In the genomic region with DNA sequence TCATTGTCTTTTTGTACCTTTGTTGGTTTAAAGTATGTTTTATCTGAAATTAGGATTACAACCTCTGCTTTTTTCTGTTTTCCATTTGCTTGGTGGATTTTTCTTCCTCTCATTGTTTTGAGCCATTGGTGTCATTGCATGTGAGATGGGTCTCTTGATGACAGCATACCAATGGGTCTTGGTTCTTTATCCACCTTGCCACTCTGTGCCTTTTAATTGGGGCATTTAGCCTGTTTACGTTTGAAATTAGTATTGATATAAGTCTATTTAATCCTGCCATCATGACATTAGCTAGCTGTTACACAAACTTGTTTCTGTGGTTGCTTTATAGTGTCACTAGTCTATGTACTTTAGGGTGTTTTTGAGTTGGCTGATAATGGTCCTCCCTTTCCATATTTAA, we compare ENCODE assay signal across 36 cellular contexts.
DNase-seq lines count a peak whose midpoint lies in the region; ATAC-seq, FAIRE-seq and TF ChIP-seq lines count a peak whose summit lies in the region.
"Had no signal": no experiment of that assay in that cellular context is flagged by ENCODE, and none has a peak within 500 bp of the region (broad histone marks: within the 10 kb centered on the region; RNA-seq: fewer than 3 reads in every experiment).

No MANE protein-coding gene starts in this region.

- POLR2A ChIA-PET in A549 (lab: Yijun Ruan, JAX): no interaction called here
- POLR2A ChIA-PET in HEK293 (lab: Yijun Ruan, JAX): no interaction called here
- POLR2A ChIA-PET in OCI-LY7 (lab: Charles Lee): no interaction called here

- no peak overlapping the region for H3K27ac Mint-ChIP-seq in astrocyte (ENCODE audit: unreplicated experiment)
- H3K27ac Mint-ChIP-seq: B cell; CD14-positive monocyte; CD4-positive, alpha-beta memory T cell; CD4-positive, alpha-beta T cell; CD4-positive, CD25-positive, alpha-beta regulatory T cell; CD8-positive, alpha-beta memory T cell; CD8-positive, alpha-beta T cell had no signal

- ATAC-seq in A549: no peak
- ATAC-seq: CD8-positive, alpha-beta T cell had no signal

- H4K20me1 ChIP-seq in astrocyte (ENCODE audit: insufficient read depth, low read length) (no peaks in the 10 kb centered on the region), OCI-LY7 (ENCODE audit: insufficient read depth, low read length) (no peaks in the 10 kb centered on the region)
- H4K20me1 ChIP-seq: BLaER1; BLaER1 treated with 17β-estradiol and CSF1 and Interleukin-3, amounts not matched to agents 10 nM and 100 nM had no signal

- DNase-seq in A549 (ENCODE audit: low read depth in 1 of 2, low spot score in 1 of 2): no peak
- DNase-seq in astrocyte (ENCODE audit: low read depth): no peak
- DNase-seq in dedifferentiated amniotic fluid mesenchymal stem cell (ENCODE audit: extremely low spot score): peak; percentile 4
- no peak for DNase-seq in GM13976 (ENCODE audit: low spot score)
- no peak for DNase-seq in tibial nerve (ENCODE audit: low spot score in 2 of 2)
- no peak for DNase-seq in tibial artery
- DNase-seq in OCI-LY7 (ENCODE audit: low spot score): no peak
- DNase-seq: 8988T; ACHN; AML-193; BE2C; C1 segment of cervical spinal cord; Caco-2; Calu3; CD4-positive, alpha-beta memory T cell; CD4-positive, alpha-beta T cell; CD4-positive, CD25-positive, alpha-beta regulatory T cell; CD8-positive, alpha-beta memory T cell; CD8-positive, alpha-beta T cell; COR-L47; DMS 273 treated with DMSO at 0.1 percent for 48 hours; DMS153; DMS53; DMS79; DMS79 treated with DMSO at 0.1 percent for 48 hours; DND-41; EL had no signal

- no peaks in the 10 kb centered on the region for H3K36me3 Mint-ChIP-seq in astrocyte (ENCODE audit: low read depth, unreplicated experiment)
- H3K36me3 Mint-ChIP-seq: CD14-positive monocyte; CD4-positive, alpha-beta memory T cell; CD4-positive, CD25-positive, alpha-beta regulatory T cell; CD8-positive, alpha-beta memory T cell; CD8-positive, alpha-beta T cell had no signal

- H3K27me3 Mint-ChIP-seq in astrocyte (ENCODE audit: low read depth, unreplicated experiment): peaks cover 2% of the 10 kb centered on the region
- H3K27me3 Mint-ChIP-seq: B cell; CD4-positive, alpha-beta memory T cell; CD4-positive, alpha-beta T cell; CD4-positive, CD25-positive, alpha-beta regulatory T cell had no signal

- H3K27ac ChIP-seq in A549 (no peak overlapping the region), HEK293 (ENCODE audit: extremely low read depth, low read depth, low read length) (no peak overlapping the region), astrocyte (ENCODE audit: low read depth, low read length) (no peak overlapping the region), tibial nerve (no peak overlapping the region), tibial artery (no peak overlapping the region), OCI-LY7 (ENCODE audit: low read depth, low read length, poor library complexity, severe bottlenecking) (no peak overlapping the region)
- H3K27ac ChIP-seq: 22Rv1; BLaER1; BLaER1 treated with 17β-estradiol and CSF1 and Interleukin-3, amounts not matched to agents 10 nM and 100 nM; C4-2B had no signal

- H3K36me3 ChIP-seq in HEK293 (ENCODE audit: control insufficient read depth in 2 of 2, insufficient read depth in 1 of 2, low read length in 2 of 2): no peaks in the 10 kb centered on the region
- H3K36me3 ChIP-seq in astrocyte (ENCODE audit: insufficient read depth, low read length): no peaks in the 10 kb centered on the region
- no peaks in the 10 kb centered on the region for H3K36me3 ChIP-seq in tibial nerve
- H3K36me3 ChIP-seq in tibial artery: no peaks in the 10 kb centered on the region
- no peaks in the 10 kb centered on the region for H3K36me3 ChIP-seq in OCI-LY7 (ENCODE audit: insufficient read depth, low read length)
- H3K36me3 ChIP-seq: BE2C; BLaER1; BLaER1 treated with 17β-estradiol and CSF1 and Interleukin-3, amounts not matched to agents 10 nM and 100 nM had no signal

- H3K4me1 ChIP-seq in A549 (no peaks in the 10 kb centered on the region), HEK293 (ENCODE audit: control insufficient read depth, insufficient read depth, low read length) (no peaks in the 10 kb centered on the region), astrocyte (ENCODE audit: insufficient read depth, low read length) (no peaks in the 10 kb centered on the region), tibial nerve (no peaks in the 10 kb centered on the region), tibial artery (no peaks in the 10 kb centered on the region), OCI-LY7 (ENCODE audit: insufficient read depth, low read length, poor library complexity, severe bottlenecking) (no peaks in the 10 kb centered on the region)
- H3K4me1 ChIP-seq: BE2C, BLaER1, Caco-2 had no signal

- H3K4me2 ChIP-seq in A549 (no peak overlapping the region), astrocyte (ENCODE audit: low read length) (no peak overlapping the region), OCI-LY7 (ENCODE audit: low read length) (no peak overlapping the region)
- H3K4me2 ChIP-seq: BLaER1; BLaER1 treated with 17β-estradiol and CSF1 and Interleukin-3, amounts not matched to agents 10 nM and 100 nM had no signal

- H3K4me3 Mint-ChIP-seq in astrocyte (ENCODE audit: unreplicated experiment): no peak overlapping the region
- H3K4me3 Mint-ChIP-seq: B cell; CD14-positive monocyte; CD4-positive, alpha-beta memory T cell; CD4-positive, alpha-beta T cell; CD4-positive, CD25-positive, alpha-beta regulatory T cell; CD8-positive, alpha-beta memory T cell; CD8-positive, alpha-beta T cell had no signal

- H3K9me2 ChIP-seq in OCI-LY7 (ENCODE audit: insufficient read depth, low read length): no peaks in the 10 kb centered on the region

- 0% methylated on average over 1 of the region's 1 CpG for WGBS in A549 (ENCODE audit: missing lambda C conversion rate)
- 80 to 93% methylated on average over 1 of the region's 1 CpG for WGBS in tibial nerve, 2 donors

- no TSS peak for BruUV-seq in OCI-LY7 (replicated peaks; lab: Mats Ljungman, UMichigan)

- in situ Hi-C loops in GM13976 (cut with MboI; ENCODE audit: low sequenced_read_pairs, unreplicated experiment): no loop called here

- peaks cover 21% of the 10 kb centered on the region for H3K9me3 Mint-ChIP-seq in astrocyte (ENCODE audit: unreplicated experiment)
- H3K9me3 Mint-ChIP-seq: CD4-positive, alpha-beta T cell had no signal

- H2AFZ ChIP-seq in astrocyte (ENCODE audit: low read depth, low read length) (no peak overlapping the region), OCI-LY7 (ENCODE audit: low read length) (no peak overlapping the region)

- no peak overlapping the region for H3K9ac ChIP-seq in astrocyte (ENCODE audit: low read length)
- H3K9ac ChIP-seq: BLaER1; BLaER1 treated with 17β-estradiol and CSF1 and Interleukin-3, amounts not matched to agents 10 nM and 100 nM had no signal

- H3K79me2 ChIP-seq in astrocyte (ENCODE audit: insufficient read depth, low read length) (no peaks in the 10 kb centered on the region), OCI-LY7 (ENCODE audit: insufficient read depth, low read depth, low read length) (no peaks in the 10 kb centered on the region)

- no peaks in the 10 kb centered on the region for H3K4me1 Mint-ChIP-seq in astrocyte (ENCODE audit: low read depth, unreplicated experiment)
- H3K4me1 Mint-ChIP-seq: B cell; CD14-positive monocyte; CD4-positive, alpha-beta memory T cell; CD4-positive, CD25-positive, alpha-beta regulatory T cell; CD8-positive, alpha-beta memory T cell had no signal

- H3K4me3 ChIP-seq in A549 (no peak overlapping the region), HEK293 (ENCODE audit: low read depth, low read length) (no peak overlapping the region), astrocyte (ENCODE audit: insufficient read depth, low read depth, low read length) (no peak overlapping the region), tibial nerve (no peak overlapping the region), tibial artery (no peak overlapping the region), OCI-LY7 (ENCODE audit: low read depth, low read length, poor library complexity, severe bottlenecking) (no peak overlapping the region)
- H3K4me3 ChIP-seq: BLaER1; BLaER1 treated with 17β-estradiol and CSF1 and Interleukin-3, amounts not matched to agents 10 nM and 100 nM had no signal

- TF ChIP-seq RAD21 in A549 (conservative IDR thresholded peaks at IDR 0.05 in 1 of 2, IDR thresholded peaks at IDR 0.05 in 1 of 2): no peak

- intact Hi-C loops in tibial artery (cut with DNase I; ENCODE audit: low total_unique reads) (no loop called here), OCI-LY7 (cut with micrococcal nuclease; ENCODE audit: unreplicated experiment) (no loop called here)

- no peaks in the 10 kb centered on the region for H3K9me3 ChIP-seq in A549
- no peaks in the 10 kb centered on the region; the same call in 1 of the 2 replicates for H3K9me3 ChIP-seq in HEK293 (ENCODE audit: control insufficient read depth, insufficient read depth, low read depth, low read length)
- H3K9me3 ChIP-seq in astrocyte (ENCODE audit: insufficient read depth, low read depth, low read length): no peaks in the 10 kb centered on the region
- H3K9me3 ChIP-seq in tibial nerve: peaks cover 0 to 11% (median 0%) of the 10 kb centered on the region in 4 donors
- peaks cover 0 to 27% (median 20%) of the 10 kb centered on the region in 3 donors for H3K9me3 ChIP-seq in tibial artery
- no peaks in the 10 kb centered on the region for H3K9me3 ChIP-seq in OCI-LY7 (ENCODE audit: low read length)
- H3K9me3 ChIP-seq: BE2C, Caco-2 had no signal

- CTCF ChIA-PET in A549 (lab: Yijun Ruan, JAX): no interaction called here
- CTCF ChIA-PET in HEK293 (lab: Yijun Ruan, JAX): no interaction called here
- CTCF ChIA-PET in OCI-LY7 (lab: Charles Lee; ENCODE audit: unreplicated experiment): no interaction called here

- TF ChIP-seq EP300 in A549 (IDR thresholded peaks at IDR 0.05): no peak
- no peak for TF ChIP-seq EP300 in tibial nerve (IDR thresholded peaks at IDR 0.05)

- H3K27me3 ChIP-seq in astrocyte (ENCODE audit: insufficient read depth, low read length): no peaks in the 10 kb centered on the region
- no peaks in the 10 kb centered on the region for H3K27me3 ChIP-seq in tibial nerve
- no peaks in the 10 kb centered on the region for H3K27me3 ChIP-seq in tibial artery
- H3K27me3 ChIP-seq: BE2C had no signal

- no peak for TF ChIP-seq POLR2A in A549 (IDR thresholded peaks at IDR 0.05; ENCODE audit: low read length)
- no peak for TF ChIP-seq POLR2A in tibial nerve (IDR thresholded peaks at IDR 0.05)

- FAIRE-seq in A549 (lab: Jason Lieb, UNC): peak; percentile 87
- peak; percentile 74 for FAIRE-seq in astrocyte (lab: Jason Lieb, UNC)
- FAIRE-seq: A204.1, D721Med had no signal

- TF ChIP-seq CTCF in A549 (IDR thresholded peaks at IDR 0.05) (no peak), HEK293 (tag by site-specific recombination; IDR thresholded peaks at IDR 0.05) (no peak), astrocyte (IDR thresholded peaks at IDR 0.05; ENCODE audit: insufficient read depth, low read depth, low read length) (no peak), GM13976 (IDR thresholded peaks at IDR 0.05; ENCODE audit: borderline replicate concordance, control extremely low read depth, extremely low read depth, insufficient read depth, missing control alignments) (no peak), tibial nerve (IDR thresholded peaks at IDR 0.05) (no peak), tibial artery (IDR thresholded peaks at IDR 0.05) (no peak), OCI-LY7 (conservative IDR thresholded peaks at IDR 0.05; ENCODE audit: low read length) (no peak)

TF ChIP-seq in A549, 52 proteins besides CTCF, POLR2A, EP300 and RAD21 (continues in another document):
- no peak for TF ChIP-seq HDAC2 (IDR thresholded peaks at IDR 0.05)

TF ChIP-seq in HEK293, 187 proteins besides CTCF, POLR2A, EP300 and RAD21 (continues in another document):
- peak; percentile 55 for TF ChIP-seq SETDB1 (IDR thresholded peaks at IDR 0.05; ENCODE audit: insufficient read length, low read length)
